ENCODE assay signal across 16 cellular contexts in the genomic region with DNA sequence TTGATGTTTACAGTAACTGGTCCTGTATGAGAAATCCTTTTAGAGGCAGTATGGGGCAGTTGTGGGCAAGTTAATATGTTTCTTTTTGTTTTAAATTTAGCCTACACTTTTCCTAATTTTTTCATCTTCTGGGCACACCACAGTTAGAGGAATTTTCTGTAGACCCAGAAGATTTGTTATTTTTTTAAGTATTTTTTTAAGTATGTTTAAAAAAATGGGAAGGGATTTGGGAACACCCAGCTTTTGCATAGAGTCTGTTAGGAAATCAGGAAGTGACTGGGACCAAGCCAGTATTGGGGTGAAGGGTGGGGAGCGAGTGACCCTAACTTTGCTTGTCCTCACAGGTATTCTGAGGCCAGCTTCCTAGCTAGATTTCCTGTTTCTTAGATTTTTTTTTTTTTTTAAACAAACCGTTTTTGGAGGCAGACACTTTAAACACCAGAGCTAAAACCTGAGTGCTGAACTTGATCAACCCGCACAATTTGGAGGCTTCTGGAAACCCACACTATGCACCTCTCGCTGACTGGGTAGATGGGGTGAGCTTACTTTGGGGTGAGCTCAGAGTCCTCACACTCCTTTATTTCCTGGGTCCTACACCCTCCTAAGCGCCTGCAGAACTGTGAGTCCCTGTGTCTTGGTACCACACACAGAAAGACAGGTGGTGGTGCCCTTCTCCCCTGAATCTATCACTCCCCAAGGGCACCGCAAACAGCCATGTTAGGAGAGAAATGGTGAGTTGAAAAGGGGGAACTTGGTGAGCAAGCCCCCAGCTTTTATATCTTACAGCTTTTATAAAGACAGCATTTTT. TPM values are rescaled to one million over a fixed set of nuclear protein-coding genes. Genes with fewer than 3 reads are reported as not detected.
A peak's percentile ranks its signal among the peaks of the same experiment; 100 is the strongest.
DNase-seq lines count a peak whose midpoint lies in the region; ATAC-seq and TF ChIP-seq lines count a peak whose summit lies in the region.
"Had no signal": no experiment of that assay in that cellular context is flagged by ENCODE, and none has a peak within 500 bp of the region (broad histone marks: within the 10 kb centered on the region; RNA-seq: fewer than 3 reads in every experiment).

No MANE protein-coding gene starts in this region.

- DNase-seq in Calu3: no peak
- DNase-seq in ascending aorta (ENCODE audit: low spot score in 2 of 2): no peak
- DNase-seq in cardiac muscle cell (ENCODE audit: low read depth in 1 of 2, low spot score in 1 of 2): peak in 1 of 2 donors; percentile 48
- no peak for DNase-seq in nephron progenitor cell
- DNase-seq in cerebellar cortex (ENCODE audit: low spot score): no peak
- no peak for DNase-seq in NCI-H345 treated with DMSO at 0.1 percent for 48 hours (lab: John Stamatoyannopoulos, UW; ENCODE audit: unreplicated experiment)
- DNase-seq: DMS79; NCI-H1105 treated with DMSO at 0.1 percent for 48 hours; NCI-H69; stimulated activated CD4-positive, alpha-beta T cell treated with anti-CD3 and anti-CD28 coated beads, Interleukin-2, amount 100 ng/mL, for 24 hours; stimulated activated naive CD4-positive, alpha-beta T cell treated with Interleukin-2 at 50 U/mL for 16 hours; T-cell had no signal

- H3K36me3 Mint-ChIP-seq in Calu3 (ENCODE audit: insufficient read depth, unreplicated experiment): peaks cover 93% of the 10 kb centered on the region
- peaks cover 5% of the 10 kb centered on the region for H3K36me3 Mint-ChIP-seq in nephron progenitor cell (ENCODE audit: low read depth)
- H3K36me3 Mint-ChIP-seq: T-cell had no signal

- ATAC-seq in HG03469 (IDR thresholded peaks at IDR 0.05; ENCODE audit: unreplicated experiment): no peak
- ATAC-seq in GM21515 (IDR thresholded peaks at IDR 0.05; ENCODE audit: unreplicated experiment): no peak
- ATAC-seq: activated naive CD4-positive, alpha-beta T cell treated with anti-CD3 and anti-CD28 coated beads, Interleukin-2, amount 50 U/mL, for 72 hours; T-cell had no signal

- H3K36me3 ChIP-seq in ascending aorta: peaks cover 10 to 18% of the 10 kb centered on the region in 2 donors
- H3K36me3 ChIP-seq in cardiac muscle cell: peaks cover 47% of the 10 kb centered on the region
- H3K36me3 ChIP-seq: neutrophil had no signal

- peaks cover 1% of the 10 kb centered on the region for H3K4me1 Mint-ChIP-seq in Calu3 (ENCODE audit: low read depth, unreplicated experiment)
- peaks cover 31% of the 10 kb centered on the region for H3K4me1 Mint-ChIP-seq in nephron progenitor cell

- peak overlapping the region; percentile 98 for H3K27ac Mint-ChIP-seq in Calu3 (ENCODE audit: unreplicated experiment)
- no peak overlapping the region for H3K27ac Mint-ChIP-seq in nephron progenitor cell
- H3K27ac Mint-ChIP-seq: activated naive CD4-positive, alpha-beta T cell treated with anti-CD3 and anti-CD28 coated beads, Interleukin-2, amount 50 U/mL, for 72 hours; T-cell had no signal

- CTCF ChIA-PET in Calu3 (lab: Charles Lee): interaction anchor here (0.7 to 3.3 kb wide), 7 partner anchors 12 to 388 kb away, joined by 3 to 21 read pairs (median 4); no protein-coding TSS in a partner anchor

- H3K27ac ChIP-seq in ascending aorta: peak overlapping the region; percentile 90 to 99
- peak overlapping the region; percentile 99 for H3K27ac ChIP-seq in cardiac muscle cell
- H3K27ac ChIP-seq: neutrophil had no signal

- no peak for TF ChIP-seq CTCF in Calu3 (IDR thresholded peaks at IDR 0.05; ENCODE audit: unreplicated experiment)
- peak in 2 of 3 experiments; percentile 21 to 51 for TF ChIP-seq CTCF in ascending aorta (IDR thresholded peaks at IDR 0.05)
- TF ChIP-seq CTCF in cardiac muscle cell (IDR thresholded peaks at IDR 0.05; ENCODE audit: low read depth, low read length): peak; percentile 22
- TF ChIP-seq CTCF in nephron progenitor cell (IDR thresholded peaks at IDR 0.05): no peak

- H3K9me3 ChIP-seq in ascending aorta (no peaks in the 10 kb centered on the region), cardiac muscle cell (ENCODE audit: low read depth) (no peaks in the 10 kb centered on the region)
- H3K9me3 ChIP-seq: neutrophil had no signal

- peak overlapping the region; percentile 98 for H3K4me3 Mint-ChIP-seq in Calu3 (ENCODE audit: low read depth, unreplicated experiment)
- peak overlapping the region; percentile 39 for H3K4me3 Mint-ChIP-seq in nephron progenitor cell

- H3K9me3 Mint-ChIP-seq in Calu3 (ENCODE audit: low read depth, unreplicated experiment) (no peaks in the 10 kb centered on the region), nephron progenitor cell (peaks cover 12% of the 10 kb centered on the region)
- H3K9me3 Mint-ChIP-seq: activated naive CD4-positive, alpha-beta T cell treated with anti-CD3 and anti-CD28 coated beads, Interleukin-2, amount 50 U/mL, for 72 hours; T-cell had no signal

- H3K4me1 ChIP-seq in ascending aorta (peaks cover 0 to 7% of the 10 kb centered on the region in 2 donors), cardiac muscle cell (ENCODE audit: low read depth) (peaks cover 35% of the 10 kb centered on the region)

- peak overlapping the region; percentile 89 to 90 for H3K4me3 ChIP-seq in ascending aorta
- peak overlapping the region; percentile 94 for H3K4me3 ChIP-seq in cardiac muscle cell

- intact Hi-C loops in Calu3 (cut with micrococcal nuclease; ENCODE audit: unreplicated experiment) (loop anchor here (2.0 to 5.0 kb wide), 3 partner anchors 14 to 388 kb away; no protein-coding TSS in a partner anchor), ascending aorta (cut with DNase I) (no loop called here)

- H3K27me3 Mint-ChIP-seq in Calu3 (ENCODE audit: unreplicated experiment) (no peaks in the 10 kb centered on the region), nephron progenitor cell (ENCODE audit: low read depth, poor library complexity) (peaks cover 93% of the 10 kb centered on the region)

- TSS peak; percentile 1 for BruUV-seq in Calu3 (replicated peaks; lab: Mats Ljungman, UMichigan)

- no peaks in the 10 kb centered on the region for H3K27me3 ChIP-seq in ascending aorta
- H3K27me3 ChIP-seq in cardiac muscle cell: no peaks in the 10 kb centered on the region

RNA-seq across cellular contexts. Expression of a gene that starts 5.2 kb away (rescaled TPM):
- total RNA-seq in Calu3 (2022) (54.6 and 58.4 TPM in 2 replicates), ascending aorta (89.3 TPM), cardiac muscle cell (182 and 187 TPM in 2 replicates)
- polyA plus RNA-seq in cardiac muscle cell: 104 and 126 TPM in 2 replicates
- total RNA-seq: activated naive CD4-positive, alpha-beta T cell treated with anti-CD3 and anti-CD28 coated beads, Interleukin-2, amount 50 U/mL, for 72 hours had no signal

Comparison
In these comparisons a context has a peak if more than half of its experiments do, and no peak if none do; other contexts are left out.
1. CTCF ChIP-seq: peak in ascending aorta (2 of 3) and cardiac muscle cell (single experiment); none in Calu3 (single experiment) and nephron progenitor cell (single experiment).